Comparison of ENCODE assay signal across 3 cellular contexts in genomic region chr13:98779695-98780094, GRCh38. TPM values are rescaled to one million over a fixed set of nuclear protein-coding genes. Genes with fewer than 3 reads are reported as not detected.
"Had no signal": no experiment of that assay in that cellular context is flagged by ENCODE, and none has a peak within 500 bp of the region (broad histone marks: within the 10 kb centered on the region; RNA-seq: fewer than 3 reads in every experiment).

No MANE protein-coding gene starts in this region.

- H3K4me3 ChIP-seq: GM12878 had no signal

- ATAC-seq: GM12878 had no signal

- DNase-seq: GDM1, GF-D8 had no signal

RNA-seq across cellular contexts. Expression of gene SLC15A1, which starts 27.2 kb away (rescaled TPM):
- polyA plus RNA-seq: GM12878 had no signal
